8 cellular contexts compared by ENCODE assay signal in the genomic region with DNA sequence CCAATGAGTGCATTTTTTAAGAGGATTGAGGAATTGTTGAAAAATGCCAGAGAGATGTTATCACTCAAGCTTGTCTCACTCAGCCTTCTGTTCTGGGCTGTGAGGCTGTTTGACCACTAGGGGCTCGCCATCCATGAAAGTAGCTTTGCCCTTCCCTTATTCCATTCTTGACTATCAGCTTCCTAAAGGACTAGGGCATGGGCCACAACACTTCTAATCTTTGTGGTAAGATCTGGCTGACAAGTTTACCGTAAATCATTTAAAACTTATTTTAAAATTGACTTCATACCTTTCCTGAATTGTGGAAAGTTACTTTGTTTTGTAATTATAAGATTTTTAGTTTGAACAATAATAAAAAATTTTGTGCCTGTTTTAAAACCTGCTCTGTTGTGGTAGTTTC. TPM values are rescaled to one million over a fixed set of nuclear protein-coding genes. Genes with fewer than 3 reads are reported as not detected.
DNase-seq lines count a peak whose midpoint lies in the region; ATAC-seq and TF ChIP-seq lines count a peak whose summit lies in the region.

No MANE protein-coding gene starts in this region.

- H3K4me3 ChIP-seq in BJ (ENCODE audit: low read depth, low read length) (no peak overlapping the region), Peyer's patch (no peak overlapping the region)

- H3K4me3 Mint-ChIP-seq in nephron: no peak overlapping the region

- H3K36me3 Mint-ChIP-seq in nephron (ENCODE audit: low read depth): peaks cover 24% of the 10 kb centered on the region

- H3K27ac Mint-ChIP-seq in nephron: no peak overlapping the region

- no peak for TF ChIP-seq POLR2A in Peyer's patch (IDR thresholded peaks at IDR 0.05)

- H3K27me3 ChIP-seq in BJ (ENCODE audit: control insufficient read depth, insufficient read depth, low read length): no peaks in the 10 kb centered on the region
- no peaks in the 10 kb centered on the region for H3K27me3 ChIP-seq in Peyer's patch

- CTCF ChIA-PET in BJ (lab: Yijun Ruan, JAX): interaction anchor here (0.6 to 2.2 kb wide), 12 partner anchors 8 to 171 kb away, joined by 3 to 18 read pairs (median 4); no protein-coding TSS in a partner anchor

- H3K4me1 Mint-ChIP-seq in nephron: no peaks in the 10 kb centered on the region

- H3K27ac ChIP-seq in Peyer's patch: no peak overlapping the region

- no peaks in the 10 kb centered on the region for H3K9me3 Mint-ChIP-seq in nephron

- H3K36me3 ChIP-seq in BJ (ENCODE audit: control insufficient read depth, insufficient read depth, low read length) (no peaks in the 10 kb centered on the region), Peyer's patch (peaks cover 0 to 79% (median 0%) of the 10 kb centered on the region in 3 donors)

- H3K4me1 ChIP-seq in Peyer's patch: no peaks in the 10 kb centered on the region

- ATAC-seq in esophagus mucosa: peak; percentile 63
- ATAC-seq in HG03442 (IDR thresholded peaks at IDR 0.05; ENCODE audit: unreplicated experiment): no peak
- no peak for ATAC-seq in sciatic nerve

- POLR2A ChIA-PET in BJ (lab: Charles Lee): no interaction called here

- H3K27me3 Mint-ChIP-seq in nephron (ENCODE audit: low read depth): no peaks in the 10 kb centered on the region

- DNase-seq in BJ (ENCODE audit: low read depth) (peak; percentile 15), H4 (ENCODE audit: low spot score) (peak; percentile 54), Peyer's patch (no peak), sciatic nerve (ENCODE audit: low spot score) (no peak), ureter (ENCODE audit: low spot score) (no peak)

- intact Hi-C loops in sciatic nerve (cut with DNase I): no loop called here

- no peaks in the 10 kb centered on the region for H3K9me3 ChIP-seq in Peyer's patch

- TF ChIP-seq CTCF in BJ (IDR thresholded peaks at IDR 0.05; ENCODE audit: insufficient read depth, low read depth, low read length) (peak; percentile 78), Peyer's patch (IDR thresholded peaks at IDR 0.05) (peak in 5 of 6 experiments; percentile 20 to 55 (median 50)), nephron (IDR thresholded peaks at IDR 0.05; ENCODE audit: unreplicated experiment in 3 of 3) (peak; percentile 63 to 68 (median 66))

RNA-seq across cellular contexts. Expression of gene TJP2, which starts 49.5 kb away (rescaled TPM):
- polyA plus RNA-seq in BJ (2011; rRNA removed): 5.5 and 5.6 TPM in 2 replicates
- 5.9 and 6.0 TPM in 2 replicates for polyA minus RNA-seq in BJ (2011; rRNA and poly(A)+ RNA removed)
- 8.2 and 10.7 TPM in 2 replicates for total RNA-seq in H4 (2014; rRNA removed; shearing (Covaris generic))
- total RNA-seq in Peyer's patch: 100 to 1,000 TPM; 102 to 405 (median 263) TPM
- total RNA-seq in esophagus mucosa: 113 TPM
- total RNA-seq in sciatic nerve: 129 TPM
- total RNA-seq in ureter: 197 TPM

Comparison
In these comparisons a context has a peak if more than half of its experiments do, and no peak if none do; other contexts are left out.
1. DNase-seq: peak in BJ (single experiment) and H4 (single experiment); none in Peyer's patch (0 of 3), sciatic nerve (single experiment) and ureter (single experiment).
2. Peak in every context shown above with its lines, with median percentiles within 50 percentile points of each other: CTCF ChIP-seq.